8 cellular contexts compared by ENCODE assay signal in genomic region chr22:41915035-41915782, GRCh38. TPM values are rescaled to one million over a fixed set of nuclear protein-coding genes. Genes with fewer than 3 reads are reported as not detected.
A peak's percentile ranks its signal among the peaks of the same experiment; 100 is the strongest.
DNase-seq lines count a peak whose midpoint lies in the region; ATAC-seq and TF ChIP-seq lines count a peak whose summit lies in the region.

Gene SHISA8 (minus strand): TSS chr22:41915074. CDS start chr22:41914667, 407 bp downstream.

- H3K27ac Mint-ChIP-seq in MCF 10A (ENCODE audit: low read depth, unreplicated experiment) (no peak within 1 kb of the TSS), memory B cell (peak within 1 kb of the TSS; percentile 86)
- peak within 1 kb of the TSS; percentile 95 for H3K27ac Mint-ChIP-seq in stimulated activated naive B cell treated with anti-CD40 and anti-IgM and Interleukin-4, amounts not matched to agents 10 μg/mL and 1 μg/mL and 100 μg/mL, for 72 hours

- peak; percentile 52 for DNase-seq in NCI-H146 (lab: John Stamatoyannopoulos, UW)
- DNase-seq in NCI-H146 treated with DMSO at 0.1 percent for 48 hours (lab: John Stamatoyannopoulos, UW; ENCODE audit: unreplicated experiment): no peak
- DNase-seq in T-helper 22 cell (ENCODE audit: low read depth): peak; percentile 36
- DNase-seq in MCF 10A (ENCODE audit: unreplicated experiment): no peak
- DNase-seq in memory B cell (ENCODE audit: low spot score in 2 of 2): peak; percentile 69 to 74
- DNase-seq in stimulated activated naive B cell treated with anti-CD40 and anti-IgM and Interleukin-4, amounts not matched to agents 10 μg/mL and 1 μg/mL and 100 μg/mL, for 72 hours: peak; percentile 60
- DNase-seq in SW 1271 (lab: John Stamatoyannopoulos, UW): no peak

- H3K27me3 Mint-ChIP-seq in MCF 10A (ENCODE audit: insufficient read depth, unreplicated experiment) (peaks cover 45% of the 10 kb centered on the region), memory B cell (peaks cover 10% of the 10 kb centered on the region)
- peaks cover 15 to 19% of the 10 kb centered on the region in 2 donors for H3K27me3 Mint-ChIP-seq in stimulated activated naive B cell treated with anti-CD40 and anti-IgM and Interleukin-4, amounts not matched to agents 10 μg/mL and 1 μg/mL and 100 μg/mL, for 72 hours

- ATAC-seq in memory B cell (ENCODE audit: low read depth) (peak; percentile 26), HG02981 (IDR thresholded peaks at IDR 0.05; ENCODE audit: unreplicated experiment) (no peak)
- peak; percentile 25 to 34 for ATAC-seq in stimulated activated naive B cell treated with anti-CD40 and anti-IgM and Interleukin-4, amounts not matched to agents 10 μg/mL and 1 μg/mL and 100 μg/mL, for 72 hours (replicated peaks)

- POLR2A ChIA-PET in MCF 10A (lab: Yijun Ruan, JAX): no interaction called here

- no TSS peak for BruUV-seq in MCF 10A (replicated peaks; lab: Mats Ljungman, UMichigan)

- no peak for TF ChIP-seq CTCF in MCF 10A (IDR thresholded peaks at IDR 0.05; ENCODE audit: unreplicated experiment)

- intact Hi-C loops in MCF 10A (cut with micrococcal nuclease): no loop called here

- peak within 1 kb of the TSS; percentile 19 for H3K4me3 Mint-ChIP-seq in MCF 10A (ENCODE audit: unreplicated experiment)
- peak within 1 kb of the TSS; percentile 71 for H3K4me3 Mint-ChIP-seq in memory B cell
- peak within 1 kb of the TSS; percentile 80 to 83 for H3K4me3 Mint-ChIP-seq in stimulated activated naive B cell treated with anti-CD40 and anti-IgM and Interleukin-4, amounts not matched to agents 10 μg/mL and 1 μg/mL and 100 μg/mL, for 72 hours

- no peaks in the 10 kb centered on the region for H3K36me3 Mint-ChIP-seq in MCF 10A (ENCODE audit: insufficient read depth, unreplicated experiment)
- no peaks in the 10 kb centered on the region for H3K36me3 Mint-ChIP-seq in memory B cell
- H3K36me3 Mint-ChIP-seq in stimulated activated naive B cell treated with anti-CD40 and anti-IgM and Interleukin-4, amounts not matched to agents 10 μg/mL and 1 μg/mL and 100 μg/mL, for 72 hours: peaks cover 32 to 46% of the 10 kb centered on the region in 2 donors

- no peaks in the 10 kb centered on the region for H3K9me3 Mint-ChIP-seq in MCF 10A (ENCODE audit: unreplicated experiment)
- H3K9me3 Mint-ChIP-seq in memory B cell: no peaks in the 10 kb centered on the region
- no peaks in the 10 kb centered on the region for H3K9me3 Mint-ChIP-seq in stimulated activated naive B cell treated with anti-CD40 and anti-IgM and Interleukin-4, amounts not matched to agents 10 μg/mL and 1 μg/mL and 100 μg/mL, for 72 hours

- CTCF ChIA-PET in MCF 10A (lab: Yijun Ruan, JAX): no interaction called here

- H3K4me1 Mint-ChIP-seq in MCF 10A (ENCODE audit: insufficient read depth, unreplicated experiment) (no peaks in the 10 kb centered on the region), memory B cell (peaks cover 38% of the 10 kb centered on the region)
- peaks cover 59 to 83% of the 10 kb centered on the region in 2 donors for H3K4me1 Mint-ChIP-seq in stimulated activated naive B cell treated with anti-CD40 and anti-IgM and Interleukin-4, amounts not matched to agents 10 μg/mL and 1 μg/mL and 100 μg/mL, for 72 hours

RNA-seq across cellular contexts. Expression of gene SHISA8, which starts in this region (rescaled TPM):
- total RNA-seq in MCF 10A (2022): not detected in 2 replicates

Comparison
In these comparisons a context has a peak if more than half of its experiments do, and no peak if none do; other contexts are left out.
1. DNase-seq: peak in NCI-H146 (single experiment), T-helper 22 cell (single experiment), memory B cell (2 of 2) and stimulated activated naive B cell treated with anti-CD40 and anti-IgM and Interleukin-4, amounts not matched to agents 10 μg/mL and 1 μg/mL and 100 μg/mL, for 72 hours (single experiment); none in NCI-H146 treated with DMSO at 0.1 percent for 48 hours (single experiment), MCF 10A (single experiment) and SW 1271 (0 of 2).
2. H3K4me3 Mint-ChIP-seq: peak in every context shown above with its lines; median percentile 82 in stimulated activated naive B cell treated with anti-CD40 and anti-IgM and Interleukin-4, amounts not matched to agents 10 μg/mL and 1 μg/mL and 100 μg/mL, for 72 hours; 71 in memory B cell; 19 in MCF 10A.